Comparison of ENCODE assay signal across 15 cellular contexts in the genomic region with DNA sequence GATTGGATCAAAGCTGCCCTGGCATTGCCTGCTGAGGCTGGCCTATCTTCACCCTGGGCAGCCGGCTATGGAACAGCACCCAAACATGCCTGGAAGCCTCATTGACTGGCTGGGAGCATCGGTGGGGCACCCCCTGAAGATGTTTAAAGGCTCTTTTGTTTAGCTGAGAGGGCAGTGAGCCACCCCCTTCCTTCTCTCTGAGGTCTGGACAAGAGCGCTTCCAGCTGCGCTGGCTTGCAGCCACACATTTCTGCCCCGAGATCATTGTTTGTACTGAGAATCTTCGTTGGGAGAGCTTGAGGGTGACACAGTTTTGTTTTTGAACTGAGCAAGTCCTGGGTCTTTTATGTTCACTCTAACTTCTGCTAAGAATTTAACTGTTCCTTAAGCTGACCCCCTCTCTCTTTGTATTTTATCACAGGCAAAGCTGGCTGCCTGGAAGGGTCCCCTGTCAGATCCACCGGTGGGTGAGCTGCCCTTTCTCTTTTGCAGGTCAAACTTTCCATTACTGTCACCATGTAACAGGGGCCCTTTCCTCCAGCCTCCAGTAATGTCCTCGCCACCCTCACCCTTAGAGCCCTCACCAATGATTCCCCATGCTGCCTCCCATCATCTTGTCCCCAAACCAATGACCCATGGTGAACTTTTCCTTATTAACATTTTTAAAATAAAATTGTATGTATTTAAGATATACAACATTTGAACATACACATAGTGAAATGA.
DNase-seq lines count a peak whose midpoint lies in the region; ATAC-seq and TF ChIP-seq lines count a peak whose summit lies in the region.
"Had no signal": no experiment of that assay in that cellular context is flagged by ENCODE, and none has a peak within 500 bp of the region (broad histone marks: within the 10 kb centered on the region; RNA-seq: fewer than 3 reads in every experiment).

No MANE protein-coding gene starts in this region.

- no peak overlapping the region for H3K27ac Mint-ChIP-seq in natural killer cell
- H3K27ac Mint-ChIP-seq in natural killer cell treated with Interleukin-12 subunit alpha and Interleukin-12 subunit beta and Interleukin-15 and Interleukin-18, amount 100 ng/mL, for 72 hours, result no peak overlapping the region
- H3K27ac Mint-ChIP-seq: activated B cell treated with CpG ODN at 0.5 μM for 24 hours had no signal

- no peak overlapping the region for H3K4me3 ChIP-seq in vagina
- H3K4me3 ChIP-seq: lung, pancreas had no signal

- TF ChIP-seq POLR2A in vagina (IDR thresholded peaks at IDR 0.05), result no peak

- H3K27me3 ChIP-seq in vagina, result no peaks in the 10 kb centered on the region

- intact Hi-C loops in natural killer cell (cut with micrococcal nuclease) (no loop called here), vagina (cut with DNase I) (no loop called here)

- H3K27me3 Mint-ChIP-seq in natural killer cell (ENCODE audit: low read depth in 2 of 2), result peaks cover 0 to under 1% of the 10 kb centered on the region in 2 donors
- H3K27me3 Mint-ChIP-seq in natural killer cell treated with Interleukin-12 subunit alpha and Interleukin-12 subunit beta and Interleukin-15 and Interleukin-18, amount 100 ng/mL, for 72 hours, result peaks cover 3 to 6% of the 10 kb centered on the region in 2 donors

- no peak overlapping the region for H3K4me3 Mint-ChIP-seq in natural killer cell
- no peak overlapping the region for H3K4me3 Mint-ChIP-seq in natural killer cell treated with Interleukin-12 subunit alpha and Interleukin-12 subunit beta and Interleukin-15 and Interleukin-18, amount 100 ng/mL, for 72 hours
- H3K4me3 Mint-ChIP-seq: activated B cell treated with CpG ODN at 0.5 μM for 24 hours had no signal

- DNase-seq in natural killer cell (peak; percentile 5), caudate nucleus (lab: John Stamatoyannopoulos, UW) (peak in 59 of 61 donors; percentile 33 to 95 (median 79)), midbrain (lab: John Stamatoyannopoulos, UW) (peak; percentile 89), NCI-H128 (lab: John Stamatoyannopoulos, UW; ENCODE audit: unreplicated experiment) (no peak), NCI-H1048 (lab: John Stamatoyannopoulos, UW) (no peak), NCI-H1436 treated with DMSO at 0.1 percent for 48 hours (lab: John Stamatoyannopoulos, UW) (no peak), vagina (ENCODE audit: extremely low spot score in 2 of 2) (no peak)
- DNase-seq in natural killer cell treated with Interleukin-12 subunit alpha and Interleukin-12 subunit beta and Interleukin-15 and Interleukin-18, amount 100 ng/mL, for 72 hours (ENCODE audit: low spot score), result no peak
- DNase-seq: activated B cell treated with CpG ODN at 0.5 μM for 24 hours; activated T-cell treated with anti-CD3 and anti-CD28 coated beads, Interleukin-2, amount 50 U/mL, for 48 hours; AML-193; EL; glutamatergic neuron had no signal

- H3K4me1 Mint-ChIP-seq in natural killer cell, result no peaks in the 10 kb centered on the region
- H3K4me1 Mint-ChIP-seq in natural killer cell treated with Interleukin-12 subunit alpha and Interleukin-12 subunit beta and Interleukin-15 and Interleukin-18, amount 100 ng/mL, for 72 hours (ENCODE audit: low read depth in 2 of 2), result no peaks in the 10 kb centered on the region
- H3K4me1 Mint-ChIP-seq: activated B cell treated with CpG ODN at 0.5 μM for 24 hours had no signal

- no peak for ATAC-seq in natural killer cell
- ATAC-seq in natural killer cell treated with Interleukin-12 subunit alpha and Interleukin-12 subunit beta and Interleukin-15 and Interleukin-18, amount 100 ng/mL, for 72 hours, result no peak
- ATAC-seq: pancreas had no signal

- no peaks in the 10 kb centered on the region for H3K36me3 Mint-ChIP-seq in natural killer cell
- no peaks in the 10 kb centered on the region for H3K36me3 Mint-ChIP-seq in natural killer cell treated with Interleukin-12 subunit alpha and Interleukin-12 subunit beta and Interleukin-15 and Interleukin-18, amount 100 ng/mL, for 72 hours

- no peaks in the 10 kb centered on the region for H3K36me3 ChIP-seq in vagina
- H3K36me3 ChIP-seq: pancreas had no signal

- peak overlapping the region; percentile 30 for H3K27ac ChIP-seq in caudate nucleus (ENCODE audit: low read depth, low read length)
- no peak overlapping the region for H3K27ac ChIP-seq in vagina
- H3K27ac ChIP-seq: pancreas had no signal

- no peaks in the 10 kb centered on the region for H3K4me1 ChIP-seq in vagina
- H3K4me1 ChIP-seq: pancreas had no signal

- no peaks in the 10 kb centered on the region for H3K9me3 ChIP-seq in vagina
- H3K9me3 ChIP-seq: pancreas had no signal

- H3K9me3 Mint-ChIP-seq in natural killer cell, result no peaks in the 10 kb centered on the region
- no peaks in the 10 kb centered on the region for H3K9me3 Mint-ChIP-seq in natural killer cell treated with Interleukin-12 subunit alpha and Interleukin-12 subunit beta and Interleukin-15 and Interleukin-18, amount 100 ng/mL, for 72 hours

- TF ChIP-seq CTCF in natural killer cell (IDR thresholded peaks at IDR 0.05), result no peak
- TF ChIP-seq CTCF in vagina (IDR thresholded peaks at IDR 0.05), result no peak

Comparison
In these comparisons a context has a peak if more than half of its experiments do, and no peak if none do; other contexts are left out.
1. DNase-seq: peak in natural killer cell (single experiment), caudate nucleus (59 of 61) and midbrain (single experiment); none in natural killer cell treated with Interleukin-12 subunit alpha and Interleukin-12 subunit beta and Interleukin-15 and Interleukin-18, amount 100 ng/mL, for 72 hours (single experiment), NCI-H128 (single experiment), NCI-H1048 (single experiment), NCI-H1436 treated with DMSO at 0.1 percent for 48 hours (single experiment) and vagina (0 of 2).